27 cellular contexts compared by ENCODE assay signal in the genomic region with DNA sequence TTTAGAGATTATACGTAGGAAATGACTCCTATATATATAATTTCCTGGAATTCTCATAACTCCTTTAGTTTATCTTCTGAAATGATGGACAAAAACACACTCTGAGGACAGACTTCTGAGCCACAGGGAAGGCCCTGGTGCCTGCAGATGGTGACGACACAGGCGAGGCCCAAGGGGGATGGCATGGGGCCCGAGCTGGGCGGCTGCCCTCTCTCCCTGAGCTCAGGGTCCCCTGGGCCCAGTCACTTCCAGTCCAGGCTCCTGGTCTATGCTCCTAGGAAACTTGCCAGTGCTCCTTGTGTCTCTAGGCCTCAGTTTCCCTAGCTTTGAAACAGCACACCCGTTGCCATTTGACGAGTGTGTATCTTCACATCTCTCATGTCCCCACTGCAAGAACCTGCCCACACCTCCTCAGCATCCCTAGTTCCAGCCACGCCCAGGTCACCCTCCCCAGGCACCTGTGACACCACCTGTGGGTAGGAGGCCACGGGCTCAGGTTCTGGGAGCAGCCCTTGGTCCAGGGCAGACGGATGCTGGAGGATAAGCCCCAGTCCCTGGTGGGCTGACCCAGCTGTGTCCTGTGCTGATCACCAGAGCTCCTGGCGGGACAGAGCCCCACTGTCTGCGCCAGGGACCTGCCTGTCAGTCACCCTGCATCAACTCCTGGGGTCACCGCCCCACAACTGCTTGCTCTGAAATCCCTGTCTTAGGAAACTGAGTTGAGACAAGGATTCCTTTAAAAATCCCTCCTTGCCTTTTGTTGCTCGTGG. TPM values are rescaled to one million over a fixed set of nuclear protein-coding genes. Genes with fewer than 3 reads are reported as not detected.
"Had no signal": no experiment of that assay in that cellular context is flagged by ENCODE, and none has a peak within 500 bp of the region (broad histone marks: within the 10 kb centered on the region; RNA-seq: fewer than 3 reads in every experiment).

No MANE protein-coding gene starts in this region.

- H3K4me3 Mint-ChIP-seq: activated T-cell treated with anti-CD3 and anti-CD28 coated beads, Interleukin-2, amount 50 U/mL, for 24 hours; activated T-helper 17 cell treated with anti-CD3 and anti-CD28 coated beads, Interleukin-2, amount 50 U/mL, for 72 hours; naive thymus-derived CD4-positive, alpha-beta T cell; neural crest cell; stimulated activated naive B cell treated with anti-CD40 and anti-IgM and Interleukin-4, amounts not matched to agents 10 μg/mL and 1 μg/mL and 100 μg/mL, for 72 hours; T-cell had no signal

- H3K36me3 Mint-ChIP-seq: naive thymus-derived CD4-positive, alpha-beta T cell; stimulated activated naive B cell treated with anti-CD40 and anti-IgM and Interleukin-4, amounts not matched to agents 10 μg/mL and 1 μg/mL and 100 μg/mL, for 72 hours; T-cell had no signal

- H3K4me1 Mint-ChIP-seq: activated T-helper 17 cell treated with anti-CD3 and anti-CD28 coated beads, Interleukin-2, amount 50 U/mL, for 72 hours; naive thymus-derived CD4-positive, alpha-beta T cell; neural crest cell; stimulated activated naive B cell treated with anti-CD40 and anti-IgM and Interleukin-4, amounts not matched to agents 10 μg/mL and 1 μg/mL and 100 μg/mL, for 72 hours; T-cell had no signal

- H3K4me1 ChIP-seq: heart right ventricle, prostate gland, right atrium auricular region, testis, vagina had no signal

- H3K27ac ChIP-seq: heart right ventricle, prostate gland, right atrium auricular region, skin epidermis, testis, vagina had no signal

- H3K27ac Mint-ChIP-seq: activated T-cell treated with anti-CD3 and anti-CD28 coated beads, Interleukin-2, amount 50 U/mL, for 24 hours; activated T-helper 17 cell treated with anti-CD3 and anti-CD28 coated beads, Interleukin-2, amount 50 U/mL, for 72 hours; naive thymus-derived CD4-positive, alpha-beta T cell; stimulated activated naive B cell treated with anti-CD40 and anti-IgM and Interleukin-4, amounts not matched to agents 10 μg/mL and 1 μg/mL and 100 μg/mL, for 72 hours; T-cell had no signal

- H3K9me3 ChIP-seq: heart right ventricle, prostate gland, right atrium auricular region, testis, vagina had no signal

- H3K36me3 ChIP-seq: heart right ventricle, prostate gland, right atrium auricular region, vagina had no signal

- DNase-seq: activated CD8-positive, alpha-beta memory T cell treated with anti-CD3 and anti-CD28 coated beads for 24 hours; activated CD8-positive, alpha-beta memory T cell treated with anti-CD3 and anti-CD28 coated beads, Interleukin-2, amount 50 U/mL, for 4 hours; activated naive CD4-positive, alpha-beta T cell treated with Interleukin-2 at 50 U/mL for 16 hours; activated T-cell treated with anti-CD3 and anti-CD28 coated beads, Interleukin-2, amount 50 U/mL, for 24 hours; amygdala; cerebellar nuclear complex; cortex of kidney; foreskin fibroblast; heart right ventricle; islet precursor cell; left colon; mesendoderm; naive thymus-derived CD4-positive, alpha-beta T cell; stimulated activated CD4-positive, alpha-beta T cell treated with anti-CD3 and anti-CD28 coated beads, Interleukin-2, amount 100 ng/mL, for 24 hours; stimulated activated naive B cell treated with anti-CD40 and anti-IgM and Interleukin-4, amounts not matched to agents 10 μg/mL and 1 μg/mL and 100 μg/mL, for 72 hours; T-cell; testis; trophoblast cell had no signal

- H3K27me3 ChIP-seq: right atrium auricular region, testis, vagina had no signal

- H3K4me3 ChIP-seq: heart right ventricle, prostate gland, right atrium auricular region, skin epidermis, testis, vagina had no signal

- H3K9me3 Mint-ChIP-seq: activated T-cell treated with anti-CD3 and anti-CD28 coated beads, Interleukin-2, amount 50 U/mL, for 24 hours; activated T-helper 17 cell treated with anti-CD3 and anti-CD28 coated beads, Interleukin-2, amount 50 U/mL, for 72 hours; naive thymus-derived CD4-positive, alpha-beta T cell; neural crest cell; stimulated activated naive B cell treated with anti-CD40 and anti-IgM and Interleukin-4, amounts not matched to agents 10 μg/mL and 1 μg/mL and 100 μg/mL, for 72 hours; T-cell had no signal

- ATAC-seq: activated T-helper 17 cell treated with anti-CD3 and anti-CD28 coated beads, Interleukin-2, amount 50 U/mL, for 72 hours; heart right ventricle; left colon; naive thymus-derived CD4-positive, alpha-beta T cell; stimulated activated naive B cell treated with anti-CD40 and anti-IgM and Interleukin-4, amounts not matched to agents 10 μg/mL and 1 μg/mL and 100 μg/mL, for 72 hours; T-cell had no signal

RNA-seq across cellular contexts. Expression of a gene that starts 23.4 kb away (rescaled TPM):
- total RNA-seq: activated T-helper 17 cell treated with anti-CD3 and anti-CD28 coated beads, Interleukin-2, amount 50 U/mL, for 72 hours; bronchial epithelial cell; heart right ventricle; lower leg skin; naive thymus-derived CD4-positive, alpha-beta T cell; neural crest cell; right atrium auricular region had no signal
- polyA plus RNA-seq: fibroblast of lung; heart right ventricle; naive thymus-derived CD4-positive, alpha-beta T cell had no signal
